In the genomic region with DNA sequence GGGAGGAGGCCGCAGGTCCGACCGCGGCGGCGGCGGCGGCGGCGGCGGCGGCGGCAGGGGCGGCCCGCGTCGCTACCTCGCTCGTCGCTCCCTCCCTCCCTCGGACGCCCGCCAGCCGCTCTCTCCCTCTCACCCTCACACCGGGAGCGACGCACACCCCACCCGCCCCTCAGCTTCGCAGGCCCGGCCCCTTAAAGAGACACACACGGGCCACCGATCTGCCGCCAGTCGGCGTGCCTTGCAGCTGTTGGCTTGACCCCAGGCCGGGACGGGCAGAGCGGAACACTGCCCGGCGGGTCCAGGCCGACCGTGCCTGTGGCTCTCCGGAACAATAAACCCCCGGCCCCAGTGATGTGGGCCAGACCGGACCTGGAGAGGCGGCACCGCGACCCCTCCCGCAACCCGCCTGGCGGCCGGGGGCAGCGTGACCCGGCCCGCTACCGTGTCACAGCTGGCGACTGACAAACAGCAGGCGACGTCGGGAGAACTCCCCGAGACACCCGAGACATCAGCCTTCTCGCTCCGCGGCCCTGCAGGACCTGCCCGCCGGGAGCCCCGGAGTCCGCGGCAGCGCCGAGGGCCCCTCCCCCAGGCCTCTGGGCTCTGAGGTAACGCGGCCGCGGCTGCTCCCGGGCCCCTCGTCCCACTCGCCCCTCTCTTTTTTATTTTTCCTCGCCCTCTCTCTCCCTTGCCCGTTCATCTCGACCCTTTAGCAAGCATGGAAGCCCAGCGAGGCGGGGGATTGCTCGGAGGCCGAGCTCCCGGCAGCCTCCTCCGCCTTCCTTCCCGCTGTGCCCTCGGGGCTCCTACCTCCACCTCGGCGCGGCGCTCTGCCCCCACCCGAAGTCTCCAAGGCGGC, we compare ENCODE assay signal across 1 cellular context.
TF ChIP-seq lines count a peak whose summit lies in the region.

A gene with protein sequence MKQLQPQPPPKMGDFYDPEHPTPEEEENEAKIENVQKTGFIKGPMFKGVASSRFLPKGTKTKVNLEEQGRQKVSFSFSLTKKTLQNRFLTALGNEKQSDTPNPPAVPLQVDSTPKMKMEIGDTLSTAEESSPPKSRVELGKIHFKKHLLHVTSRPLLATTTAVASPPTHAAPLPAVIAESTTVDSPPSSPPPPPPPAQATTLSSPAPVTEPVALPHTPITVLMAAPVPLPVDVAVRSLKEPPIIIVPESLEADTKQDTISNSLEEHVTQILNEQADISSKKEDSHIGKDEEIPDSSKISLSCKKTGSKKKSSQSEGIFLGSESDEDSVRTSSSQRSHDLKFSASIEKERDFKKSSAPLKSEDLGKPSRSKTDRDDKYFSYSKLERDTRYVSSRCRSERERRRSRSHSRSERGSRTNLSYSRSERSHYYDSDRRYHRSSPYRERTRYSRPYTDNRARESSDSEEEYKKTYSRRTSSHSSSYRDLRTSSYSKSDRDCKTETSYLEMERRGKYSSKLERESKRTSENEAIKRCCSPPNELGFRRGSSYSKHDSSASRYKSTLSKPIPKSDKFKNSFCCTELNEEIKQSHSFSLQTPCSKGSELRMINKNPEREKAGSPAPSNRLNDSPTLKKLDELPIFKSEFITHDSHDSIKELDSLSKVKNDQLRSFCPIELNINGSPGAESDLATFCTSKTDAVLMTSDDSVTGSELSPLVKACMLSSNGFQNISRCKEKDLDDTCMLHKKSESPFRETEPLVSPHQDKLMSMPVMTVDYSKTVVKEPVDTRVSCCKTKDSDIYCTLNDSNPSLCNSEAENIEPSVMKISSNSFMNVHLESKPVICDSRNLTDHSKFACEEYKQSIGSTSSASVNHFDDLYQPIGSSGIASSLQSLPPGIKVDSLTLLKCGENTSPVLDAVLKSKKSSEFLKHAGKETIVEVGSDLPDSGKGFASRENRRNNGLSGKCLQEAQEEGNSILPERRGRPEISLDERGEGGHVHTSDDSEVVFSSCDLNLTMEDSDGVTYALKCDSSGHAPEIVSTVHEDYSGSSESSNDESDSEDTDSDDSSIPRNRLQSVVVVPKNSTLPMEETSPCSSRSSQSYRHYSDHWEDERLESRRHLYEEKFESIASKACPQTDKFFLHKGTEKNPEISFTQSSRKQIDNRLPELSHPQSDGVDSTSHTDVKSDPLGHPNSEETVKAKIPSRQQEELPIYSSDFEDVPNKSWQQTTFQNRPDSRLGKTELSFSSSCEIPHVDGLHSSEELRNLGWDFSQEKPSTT (N-terminal part only) (minus strand): TSS at position 124 of the 859 bp plus-strand sequence. CDS start 189 bp downstream, outside the sequence.

TF ChIP-seq in K562, 482 proteins besides CTCF, POLR2A, EP300 and RAD21 (continued from another document and continues in another):
- TF ChIP-seq, protein P1, sequence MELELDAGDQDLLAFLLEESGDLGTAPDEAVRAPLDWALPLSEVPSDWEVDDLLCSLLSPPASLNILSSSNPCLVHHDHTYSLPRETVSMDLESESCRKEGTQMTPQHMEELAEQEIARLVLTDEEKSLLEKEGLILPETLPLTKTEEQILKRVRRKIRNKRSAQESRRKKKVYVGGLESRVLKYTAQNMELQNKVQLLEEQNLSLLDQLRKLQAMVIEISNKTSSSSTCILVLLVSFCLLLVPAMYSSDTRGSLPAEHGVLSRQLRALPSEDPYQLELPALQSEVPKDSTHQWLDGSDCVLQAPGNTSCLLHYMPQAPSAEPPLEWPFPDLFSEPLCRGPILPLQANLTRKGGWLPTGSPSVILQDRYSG (tag; conservative IDR thresholded peaks at IDR 0.05; ENCODE audit: low read depth), result no peak
- no peak for TF ChIP-seq LEF1 (IDR thresholded peaks at IDR 0.05)
- TF ChIP-seq, protein P2, sequence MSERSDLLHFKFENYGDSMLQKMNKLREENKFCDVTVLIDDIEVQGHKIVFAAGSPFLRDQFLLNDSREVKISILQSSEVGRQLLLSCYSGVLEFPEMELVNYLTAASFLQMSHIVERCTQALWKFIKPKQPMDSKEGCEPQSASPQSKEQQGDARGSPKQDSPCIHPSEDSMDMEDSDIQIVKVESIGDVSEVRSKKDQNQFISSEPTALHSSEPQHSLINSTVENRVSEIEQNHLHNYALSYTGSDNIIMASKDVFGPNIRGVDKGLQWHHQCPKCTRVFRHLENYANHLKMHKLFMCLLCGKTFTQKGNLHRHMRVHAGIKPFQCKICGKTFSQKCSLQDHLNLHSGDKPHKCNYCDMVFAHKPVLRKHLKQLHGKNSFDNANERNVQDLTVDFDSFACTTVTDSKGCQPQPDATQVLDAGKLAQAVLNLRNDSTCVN (CRISPR knock-in tag; IDR thresholded peaks at IDR 0.05), result no peak
- TF ChIP-seq SRSF3 (IDR thresholded peaks at IDR 0.05; ENCODE audit: insufficient read depth, low read length), result no peak
- 0 out of 2 replicates have a peak, but pooled peaks have one; percentile 46 for TF ChIP-seq ZNF561 (CRISPR knock-in tag; conservative IDR thresholded peaks at IDR 0.05)
- peak; percentile 55; the same call in 1 of the 2 replicates for TF ChIP-seq SAFB (IDR thresholded peaks at IDR 0.05; ENCODE audit: borderline replicate concordance, low read depth, low read length)
- no peak for TF ChIP-seq SLC30A9 (CRISPR knock-in tag; IDR thresholded peaks at IDR 0.05)
- no peak for TF ChIP-seq ZNF668 (CRISPR knock-in tag; IDR thresholded peaks at IDR 0.05)
- TF ChIP-seq ZSCAN32 (CRISPR knock-in tag; IDR thresholded peaks at IDR 0.05), result no peak
- TF ChIP-seq HOXB6 (CRISPR knock-in tag; IDR thresholded peaks at IDR 0.05; ENCODE audit: borderline replicate concordance), result no peak
- TF ChIP-seq, protein P3, sequence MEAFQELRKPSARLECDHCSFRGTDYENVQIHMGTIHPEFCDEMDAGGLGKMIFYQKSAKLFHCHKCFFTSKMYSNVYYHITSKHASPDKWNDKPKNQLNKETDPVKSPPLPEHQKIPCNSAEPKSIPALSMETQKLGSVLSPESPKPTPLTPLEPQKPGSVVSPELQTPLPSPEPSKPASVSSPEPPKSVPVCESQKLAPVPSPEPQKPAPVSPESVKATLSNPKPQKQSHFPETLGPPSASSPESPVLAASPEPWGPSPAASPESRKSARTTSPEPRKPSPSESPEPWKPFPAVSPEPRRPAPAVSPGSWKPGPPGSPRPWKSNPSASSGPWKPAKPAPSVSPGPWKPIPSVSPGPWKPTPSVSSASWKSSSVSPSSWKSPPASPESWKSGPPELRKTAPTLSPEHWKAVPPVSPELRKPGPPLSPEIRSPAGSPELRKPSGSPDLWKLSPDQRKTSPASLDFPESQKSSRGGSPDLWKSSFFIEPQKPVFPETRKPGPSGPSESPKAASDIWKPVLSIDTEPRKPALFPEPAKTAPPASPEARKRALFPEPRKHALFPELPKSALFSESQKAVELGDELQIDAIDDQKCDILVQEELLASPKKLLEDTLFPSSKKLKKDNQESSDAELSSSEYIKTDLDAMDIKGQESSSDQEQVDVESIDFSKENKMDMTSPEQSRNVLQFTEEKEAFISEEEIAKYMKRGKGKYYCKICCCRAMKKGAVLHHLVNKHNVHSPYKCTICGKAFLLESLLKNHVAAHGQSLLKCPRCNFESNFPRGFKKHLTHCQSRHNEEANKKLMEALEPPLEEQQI (IDR thresholded peaks at IDR 0.05), result no peak
- TF ChIP-seq, protein P4, sequence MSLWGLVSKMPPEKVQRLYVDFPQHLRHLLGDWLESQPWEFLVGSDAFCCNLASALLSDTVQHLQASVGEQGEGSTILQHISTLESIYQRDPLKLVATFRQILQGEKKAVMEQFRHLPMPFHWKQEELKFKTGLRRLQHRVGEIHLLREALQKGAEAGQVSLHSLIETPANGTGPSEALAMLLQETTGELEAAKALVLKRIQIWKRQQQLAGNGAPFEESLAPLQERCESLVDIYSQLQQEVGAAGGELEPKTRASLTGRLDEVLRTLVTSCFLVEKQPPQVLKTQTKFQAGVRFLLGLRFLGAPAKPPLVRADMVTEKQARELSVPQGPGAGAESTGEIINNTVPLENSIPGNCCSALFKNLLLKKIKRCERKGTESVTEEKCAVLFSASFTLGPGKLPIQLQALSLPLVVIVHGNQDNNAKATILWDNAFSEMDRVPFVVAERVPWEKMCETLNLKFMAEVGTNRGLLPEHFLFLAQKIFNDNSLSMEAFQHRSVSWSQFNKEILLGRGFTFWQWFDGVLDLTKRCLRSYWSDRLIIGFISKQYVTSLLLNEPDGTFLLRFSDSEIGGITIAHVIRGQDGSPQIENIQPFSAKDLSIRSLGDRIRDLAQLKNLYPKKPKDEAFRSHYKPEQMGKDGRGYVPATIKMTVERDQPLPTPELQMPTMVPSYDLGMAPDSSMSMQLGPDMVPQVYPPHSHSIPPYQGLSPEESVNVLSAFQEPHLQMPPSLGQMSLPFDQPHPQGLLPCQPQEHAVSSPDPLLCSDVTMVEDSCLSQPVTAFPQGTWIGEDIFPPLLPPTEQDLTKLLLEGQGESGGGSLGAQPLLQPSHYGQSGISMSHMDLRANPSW (CRISPR knock-in tag; IDR thresholded peaks at IDR 0.05), result no peak
- TF ChIP-seq, protein P5, sequence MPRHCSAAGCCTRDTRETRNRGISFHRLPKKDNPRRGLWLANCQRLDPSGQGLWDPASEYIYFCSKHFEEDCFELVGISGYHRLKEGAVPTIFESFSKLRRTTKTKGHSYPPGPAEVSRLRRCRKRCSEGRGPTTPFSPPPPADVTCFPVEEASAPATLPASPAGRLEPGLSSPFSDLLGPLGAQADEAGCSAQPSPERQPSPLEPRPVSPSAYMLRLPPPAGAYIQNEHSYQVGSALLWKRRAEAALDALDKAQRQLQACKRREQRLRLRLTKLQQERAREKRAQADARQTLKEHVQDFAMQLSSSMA (CRISPR knock-in tag; IDR thresholded peaks at IDR 0.05), result peak; percentile 73; the same call in 1 of the 2 replicates
- TF ChIP-seq, protein P6, sequence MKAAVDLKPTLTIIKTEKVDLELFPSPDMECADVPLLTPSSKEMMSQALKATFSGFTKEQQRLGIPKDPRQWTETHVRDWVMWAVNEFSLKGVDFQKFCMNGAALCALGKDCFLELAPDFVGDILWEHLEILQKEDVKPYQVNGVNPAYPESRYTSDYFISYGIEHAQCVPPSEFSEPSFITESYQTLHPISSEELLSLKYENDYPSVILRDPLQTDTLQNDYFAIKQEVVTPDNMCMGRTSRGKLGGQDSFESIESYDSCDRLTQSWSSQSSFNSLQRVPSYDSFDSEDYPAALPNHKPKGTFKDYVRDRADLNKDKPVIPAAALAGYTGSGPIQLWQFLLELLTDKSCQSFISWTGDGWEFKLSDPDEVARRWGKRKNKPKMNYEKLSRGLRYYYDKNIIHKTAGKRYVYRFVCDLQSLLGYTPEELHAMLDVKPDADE (conservative IDR thresholded peaks at IDR 0.05; ENCODE audit: control insufficient read depth, low read depth, low read length), result peak; percentile 63
- TF ChIP-seq KDM2B (CRISPR knock-in tag; IDR thresholded peaks at IDR 0.05), result 0 out of 2 replicates have a peak, but pooled peaks have one; percentile 49
- TF ChIP-seq KLF1 (tag; IDR thresholded peaks at IDR 0.05), result no peak
- TF ChIP-seq EP400 (IDR thresholded peaks at IDR 0.05), result peak; percentile 74
- TF ChIP-seq CBX2 (IDR thresholded peaks at IDR 0.05; ENCODE audit: insufficient read depth, low read length, poor library complexity, severe bottlenecking), result no peak
- TF ChIP-seq, protein P7, sequence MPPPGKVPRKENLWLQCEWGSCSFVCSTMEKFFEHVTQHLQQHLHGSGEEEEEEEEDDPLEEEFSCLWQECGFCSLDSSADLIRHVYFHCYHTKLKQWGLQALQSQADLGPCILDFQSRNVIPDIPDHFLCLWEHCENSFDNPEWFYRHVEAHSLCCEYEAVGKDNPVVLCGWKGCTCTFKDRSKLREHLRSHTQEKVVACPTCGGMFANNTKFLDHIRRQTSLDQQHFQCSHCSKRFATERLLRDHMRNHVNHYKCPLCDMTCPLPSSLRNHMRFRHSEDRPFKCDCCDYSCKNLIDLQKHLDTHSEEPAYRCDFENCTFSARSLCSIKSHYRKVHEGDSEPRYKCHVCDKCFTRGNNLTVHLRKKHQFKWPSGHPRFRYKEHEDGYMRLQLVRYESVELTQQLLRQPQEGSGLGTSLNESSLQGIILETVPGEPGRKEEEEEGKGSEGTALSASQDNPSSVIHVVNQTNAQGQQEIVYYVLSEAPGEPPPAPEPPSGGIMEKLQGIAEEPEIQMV (tag; conservative IDR thresholded peaks at IDR 0.05; ENCODE audit: low read depth), result no peak
- no peak for TF ChIP-seq ZKSCAN3 (CRISPR knock-in tag; IDR thresholded peaks at IDR 0.05)
- no peak for TF ChIP-seq NFYB (IDR thresholded peaks at IDR 0.05; ENCODE audit: extremely low read depth, insufficient read length)
- peak; percentile 14; the same call in 1 of the 2 replicates for TF ChIP-seq CBFA2T3 (IDR thresholded peaks at IDR 0.05)
- no peak; the same call in 1 of the 2 replicates for TF ChIP-seq ARID1B (IDR thresholded peaks at IDR 0.05)
- TF ChIP-seq, protein P8, sequence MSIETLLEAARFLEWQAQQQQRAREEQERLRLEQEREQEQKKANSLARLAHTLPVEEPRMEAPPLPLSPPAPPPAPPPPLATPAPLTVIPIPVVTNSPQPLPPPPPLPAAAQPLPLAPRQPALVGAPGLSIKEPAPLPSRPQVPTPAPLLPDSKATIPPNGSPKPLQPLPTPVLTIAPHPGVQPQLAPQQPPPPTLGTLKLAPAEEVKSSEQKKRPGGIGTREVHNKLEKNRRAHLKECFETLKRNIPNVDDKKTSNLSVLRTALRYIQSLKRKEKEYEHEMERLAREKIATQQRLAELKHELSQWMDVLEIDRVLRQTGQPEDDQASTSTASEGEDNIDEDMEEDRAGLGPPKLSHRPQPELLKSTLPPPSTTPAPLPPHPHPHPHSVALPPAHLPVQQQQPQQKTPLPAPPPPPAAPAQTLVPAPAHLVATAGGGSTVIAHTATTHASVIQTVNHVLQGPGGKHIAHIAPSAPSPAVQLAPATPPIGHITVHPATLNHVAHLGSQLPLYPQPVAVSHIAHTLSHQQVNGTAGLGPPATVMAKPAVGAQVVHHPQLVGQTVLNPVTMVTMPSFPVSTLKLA (conservative IDR thresholded peaks at IDR 0.05), result peak; percentile 93 to 96
- TF ChIP-seq ATF7 (IDR thresholded peaks at IDR 0.05), result no peak; the same call in none of the 2 replicates
- TF ChIP-seq RCOR1 (IDR thresholded peaks at IDR 0.05; ENCODE audit: borderline replicate concordance in 1 of 2, low read depth in 2 of 2, low read length in 2 of 2), result peak in 1 of 2 experiments; percentile 2; a peak in 1 of 4 replicates
- TF ChIP-seq, protein P9, sequence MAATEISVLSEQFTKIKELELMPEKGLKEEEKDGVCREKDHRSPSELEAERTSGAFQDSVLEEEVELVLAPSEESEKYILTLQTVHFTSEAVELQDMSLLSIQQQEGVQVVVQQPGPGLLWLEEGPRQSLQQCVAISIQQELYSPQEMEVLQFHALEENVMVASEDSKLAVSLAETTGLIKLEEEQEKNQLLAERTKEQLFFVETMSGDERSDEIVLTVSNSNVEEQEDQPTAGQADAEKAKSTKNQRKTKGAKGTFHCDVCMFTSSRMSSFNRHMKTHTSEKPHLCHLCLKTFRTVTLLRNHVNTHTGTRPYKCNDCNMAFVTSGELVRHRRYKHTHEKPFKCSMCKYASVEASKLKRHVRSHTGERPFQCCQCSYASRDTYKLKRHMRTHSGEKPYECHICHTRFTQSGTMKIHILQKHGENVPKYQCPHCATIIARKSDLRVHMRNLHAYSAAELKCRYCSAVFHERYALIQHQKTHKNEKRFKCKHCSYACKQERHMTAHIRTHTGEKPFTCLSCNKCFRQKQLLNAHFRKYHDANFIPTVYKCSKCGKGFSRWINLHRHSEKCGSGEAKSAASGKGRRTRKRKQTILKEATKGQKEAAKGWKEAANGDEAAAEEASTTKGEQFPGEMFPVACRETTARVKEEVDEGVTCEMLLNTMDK (IDR thresholded peaks at IDR 0.05; ENCODE audit: borderline replicate concordance, insufficient read depth, low read depth, low read length, poor library complexity, severe bottlenecking), result no peak
